ENCODE assay signal across 15 cellular contexts in genomic region chr9:125341566-125341965, GRCh38.
DNase-seq lines count a peak whose midpoint lies in the region; ATAC-seq lines count a peak whose summit lies in the region.
"Had no signal": no experiment of that assay in that cellular context is flagged by ENCODE, and none has a peak within 500 bp of the region (broad histone marks: within the 10 kb centered on the region; RNA-seq: fewer than 3 reads in every experiment).

No MANE protein-coding gene starts in this region.

- CTCF ChIA-PET in CD4-positive, alpha-beta memory T cell (lab: Charles Lee; ENCODE audit: partially characterized antibody) = no interaction called here

- H3K27me3 ChIP-seq in CD4-positive, alpha-beta memory T cell (ENCODE audit: insufficient read depth, low read length) = no peaks in the 10 kb centered on the region

- H3K9me3 ChIP-seq in CD4-positive, alpha-beta memory T cell (ENCODE audit: control insufficient read depth in 1 of 2, low read length in 2 of 2) = no peaks in the 10 kb centered on the region

- H3K4me3 ChIP-seq in CD4-positive, alpha-beta memory T cell (ENCODE audit: low read length in 2 of 2) = no peak overlapping the region
- H3K4me3 ChIP-seq: K562 had no signal

- peaks cover 29% of the 10 kb centered on the region for H3K36me3 ChIP-seq in CD4-positive, alpha-beta memory T cell (ENCODE audit: insufficient read depth, low read length)

- no peaks in the 10 kb centered on the region for H3K27me3 Mint-ChIP-seq in CD4-positive, alpha-beta memory T cell

- intact Hi-C loops in CD4-positive, alpha-beta memory T cell (cut with micrococcal nuclease) = no loop called here

- H3K4me1 ChIP-seq in CD4-positive, alpha-beta memory T cell (ENCODE audit: insufficient read depth, low read length) = no peaks in the 10 kb centered on the region

- peaks cover 0 to 4% (median 0%) of the 10 kb centered on the region in 4 donors for H3K4me1 Mint-ChIP-seq in CD4-positive, alpha-beta memory T cell
- H3K4me1 Mint-ChIP-seq: CD14-positive monocyte had no signal

- POLR2A ChIA-PET in CD4-positive, alpha-beta memory T cell (lab: Charles Lee; ENCODE audit: partially characterized antibody) = no interaction called here

- no peaks in the 10 kb centered on the region for H3K9me3 Mint-ChIP-seq in CD4-positive, alpha-beta memory T cell
- H3K9me3 Mint-ChIP-seq: CD14-positive monocyte had no signal

- H3K36me3 Mint-ChIP-seq in CD4-positive, alpha-beta memory T cell = peaks cover 34 to 76% of the 10 kb centered on the region in 2 donors

- ATAC-seq in left lobe of liver = peak; percentile 19
- ATAC-seq in HG02610 (IDR thresholded peaks at IDR 0.05; ENCODE audit: unreplicated experiment) = no peak
- ATAC-seq in GM21786 (IDR thresholded peaks at IDR 0.05; ENCODE audit: unreplicated experiment) = no peak
- ATAC-seq: K562, Panc1 had no signal

- no peak overlapping the region for H3K4me3 Mint-ChIP-seq in CD4-positive, alpha-beta memory T cell
- H3K4me3 Mint-ChIP-seq: CD14-positive monocyte had no signal

- DNase-seq in DMS153 (lab: John Stamatoyannopoulos, UW) (peak; percentile 10), DMS153 treated with DMSO at 0.1 percent for 48 hours (lab: John Stamatoyannopoulos, UW; ENCODE audit: unreplicated experiment) (no peak), DMS79 treated with DMSO at 0.1 percent for 48 hours (lab: John Stamatoyannopoulos, UW) (peak; percentile 75), NCI-H345 treated with DMSO at 0.1 percent for 48 hours (lab: John Stamatoyannopoulos, UW; ENCODE audit: unreplicated experiment) (peak; percentile 38), left lobe of liver (ENCODE audit: low spot score) (no peak)
- no peak for DNase-seq in CD4-positive, alpha-beta memory T cell
- DNase-seq: 8988T, NCI-H187, NCI-H2171, NCI-H524 had no signal

- peak overlapping the region in 2 of 7 donors; percentile 56 to 60 for H3K27ac Mint-ChIP-seq in CD4-positive, alpha-beta memory T cell
- H3K27ac Mint-ChIP-seq: CD14-positive monocyte had no signal

- no peak overlapping the region for H3K27ac ChIP-seq in CD4-positive, alpha-beta memory T cell (ENCODE audit: low read depth, low read length)

Comparison
In these comparisons a context has a peak if more than half of its experiments do, and no peak if none do; other contexts are left out.
1. DNase-seq: peak in DMS153 (single experiment), DMS79 treated with DMSO at 0.1 percent for 48 hours (single experiment) and NCI-H345 treated with DMSO at 0.1 percent for 48 hours (single experiment); none in DMS153 treated with DMSO at 0.1 percent for 48 hours (single experiment), left lobe of liver (single experiment) and CD4-positive, alpha-beta memory T cell (0 of 5).